10 cellular contexts compared by ENCODE assay signal in genomic region chr17:80872999-80873951, GRCh38.
DNase-seq lines count a peak whose midpoint lies in the region; ATAC-seq and TF ChIP-seq lines count a peak whose summit lies in the region.
"Had no signal": no experiment of that assay in that cellular context is flagged by ENCODE, and none has a peak within 500 bp of the region (broad histone marks: within the 10 kb centered on the region; RNA-seq: fewer than 3 reads in every experiment).

No MANE protein-coding gene starts in this region.

- no peaks in the 10 kb centered on the region for H3K9me3 Mint-ChIP-seq in naive thymus-derived CD4-positive, alpha-beta T cell

- H3K27me3 ChIP-seq in naive thymus-derived CD4-positive, alpha-beta T cell (ENCODE audit: control insufficient read depth in 2 of 2, insufficient read depth in 2 of 2, low read length in 2 of 2) = no peaks in the 10 kb centered on the region
- H3K27me3 ChIP-seq in Karpas-422 (ENCODE audit: low read length) = no peaks in the 10 kb centered on the region
- H3K27me3 ChIP-seq: pancreas had no signal

- peaks cover 0 to 42% (median 10%) of the 10 kb centered on the region in 5 donors for H3K36me3 Mint-ChIP-seq in naive thymus-derived CD4-positive, alpha-beta T cell

- no peak overlapping the region for H3K4me3 ChIP-seq in naive thymus-derived CD4-positive, alpha-beta T cell (ENCODE audit: low read length)
- no peak overlapping the region for H3K4me3 ChIP-seq in Karpas-422 (ENCODE audit: low read length)
- H3K4me3 ChIP-seq: pancreas had no signal

- no peaks in the 10 kb centered on the region for H3K9me3 ChIP-seq in naive thymus-derived CD4-positive, alpha-beta T cell (ENCODE audit: control insufficient read depth in 2 of 3, low read length in 3 of 3)
- no peaks in the 10 kb centered on the region for H3K9me3 ChIP-seq in Karpas-422 (ENCODE audit: low read length)
- H3K9me3 ChIP-seq: pancreas had no signal

- peaks cover 0 to 5% (median 0%) of the 10 kb centered on the region in 3 experiments for H3K36me3 ChIP-seq in naive thymus-derived CD4-positive, alpha-beta T cell (ENCODE audit: control insufficient read depth in 2 of 3, insufficient read depth in 3 of 3, low read length in 3 of 3)
- no peaks in the 10 kb centered on the region; the same call in 1 of the 2 replicates for H3K36me3 ChIP-seq in Karpas-422 (ENCODE audit: insufficient read depth, low read length)
- H3K36me3 ChIP-seq: pancreas had no signal

- H3K27ac Mint-ChIP-seq in naive thymus-derived CD4-positive, alpha-beta T cell = peak overlapping the region in 4 of 9 donors; percentile 3 to 75 (median 58)

- no peak overlapping the region for H2AFZ ChIP-seq in Karpas-422 (ENCODE audit: low read length)

- no peak overlapping the region for H3K27ac ChIP-seq in naive thymus-derived CD4-positive, alpha-beta T cell (ENCODE audit: low read depth, low read length)
- H3K27ac ChIP-seq in Karpas-422 (ENCODE audit: low read length) = no peak overlapping the region
- H3K27ac ChIP-seq: pancreas had no signal

- no peaks in the 10 kb centered on the region for H3K27me3 Mint-ChIP-seq in naive thymus-derived CD4-positive, alpha-beta T cell

- peak; percentile 50 for DNase-seq in Daoy (ENCODE audit: low read depth)
- peak; percentile 66 for DNase-seq in NCI-H460 (ENCODE audit: extremely low read depth, low read depth)
- peak; percentile 48 for DNase-seq in epidermal melanocyte (ENCODE audit: insufficient read length, low spot score)
- DNase-seq in naive thymus-derived CD4-positive, alpha-beta T cell = no peak
- no peak for DNase-seq in NCI-H2029 treated with DMSO at 0.1 percent for 48 hours (lab: John Stamatoyannopoulos, UW)
- DNase-seq in Karpas-422 = no peak
- DNase-seq in GM13977 (ENCODE audit: low spot score) = no peak
- DNase-seq: NCI-H1417 had no signal

- no peak overlapping the region for H3K4me2 ChIP-seq in Karpas-422 (ENCODE audit: low read depth, low read length, poor library complexity, severe bottlenecking)

- H3K9ac ChIP-seq in Karpas-422 (ENCODE audit: low read length) = no peak overlapping the region

- ATAC-seq in naive thymus-derived CD4-positive, alpha-beta T cell = peak; percentile 68
- ATAC-seq in GM21515 (IDR thresholded peaks at IDR 0.05; ENCODE audit: unreplicated experiment) = no peak
- ATAC-seq: pancreas had no signal

- peak overlapping the region in 8 of 10 donors; percentile 8 to 81 (median 45) for H3K4me3 Mint-ChIP-seq in naive thymus-derived CD4-positive, alpha-beta T cell

- in situ Hi-C loops in GM13977 (cut with MboI; ENCODE audit: low pct_unique_long_range_greater_than_20kb, low sequenced_read_pairs, unreplicated experiment) = no loop called here

- H3K4me1 ChIP-seq in naive thymus-derived CD4-positive, alpha-beta T cell (ENCODE audit: control insufficient read depth in 2 of 2, insufficient read depth in 2 of 2, low read length in 2 of 2) = peaks cover 21 to 55% of the 10 kb centered on the region in 2 donors
- peaks cover 4% of the 10 kb centered on the region for H3K4me1 ChIP-seq in Karpas-422 (ENCODE audit: low read length)
- H3K4me1 ChIP-seq: pancreas had no signal

- H4K20me1 ChIP-seq in Karpas-422 (ENCODE audit: insufficient read depth, low read depth, low read length) = no peaks in the 10 kb centered on the region

- no peak for TF ChIP-seq CTCF in GM13977 (IDR thresholded peaks at IDR 0.05; ENCODE audit: extremely low read depth, insufficient read depth, missing control alignments)

- CTCF ChIA-PET in naive thymus-derived CD4-positive, alpha-beta T cell (lab: Charles Lee) = interaction anchor here (0.6 to 0.9 kb wide), 3 partner anchors 65 to 716 kb away, joined by 3 to 4 read pairs (median 3); no protein-coding TSS in a partner anchor

- POLR2A ChIA-PET in naive thymus-derived CD4-positive, alpha-beta T cell (lab: Charles Lee) = no interaction called here

- H3K9me2 ChIP-seq in Karpas-422 (replicated peaks; ENCODE audit: insufficient read depth, low read length) = no peaks in the 10 kb centered on the region

- no peaks in the 10 kb centered on the region for H3K79me2 ChIP-seq in Karpas-422 (ENCODE audit: low read length)

- H3K4me1 Mint-ChIP-seq in naive thymus-derived CD4-positive, alpha-beta T cell = peaks cover 56 to 84% (median 78%) of the 10 kb centered on the region in 7 donors

- intact Hi-C loops in naive thymus-derived CD4-positive, alpha-beta T cell (cut with micrococcal nuclease) = loop anchor here in 1 of 2 donors (5.0 kb wide), 1 partner anchor 91 kb away; no protein-coding TSS in a partner anchor

Comparison
In these comparisons a context has a peak if more than half of its experiments do, and no peak if none do; other contexts are left out.
1. DNase-seq: peak in Daoy (single experiment), NCI-H460 (single experiment) and epidermal melanocyte (single experiment); none in naive thymus-derived CD4-positive, alpha-beta T cell (0 of 9), NCI-H2029 treated with DMSO at 0.1 percent for 48 hours (single experiment), Karpas-422 (single experiment) and GM13977 (single experiment).